21 cellular contexts compared by ENCODE assay signal in the genomic region with DNA sequence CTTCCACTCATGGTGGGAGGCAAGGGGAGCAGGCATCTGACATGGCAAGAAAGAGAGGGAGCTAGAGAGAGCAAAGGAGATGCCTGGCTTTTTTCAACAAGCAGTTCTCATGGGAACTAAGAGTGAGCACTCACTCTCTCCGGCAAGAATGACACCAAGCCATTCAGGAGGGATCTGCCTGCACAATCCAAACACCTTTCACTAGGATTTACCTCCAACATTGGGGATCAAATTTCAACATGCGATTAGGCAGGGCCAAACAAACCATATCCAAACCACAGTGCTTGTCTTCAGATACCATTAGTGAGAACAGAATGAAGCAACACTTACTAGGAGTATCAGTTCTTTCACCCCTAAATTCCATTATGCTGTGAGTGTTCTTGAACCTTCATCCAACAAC.
DNase-seq lines count a peak whose midpoint lies in the region; ATAC-seq and TF ChIP-seq lines count a peak whose summit lies in the region.
"Had no signal": no experiment of that assay in that cellular context is flagged by ENCODE, and none has a peak within 500 bp of the region (broad histone marks: within the 10 kb centered on the region; RNA-seq: fewer than 3 reads in every experiment).

No MANE protein-coding gene starts in this region.

- no peak overlapping the region for H3K4me3 Mint-ChIP-seq in osteocyte (ENCODE audit: unreplicated experiment)
- H3K4me3 Mint-ChIP-seq: activated naive CD8-positive, alpha-beta T cell treated with anti-CD3 and anti-CD28 coated beads for 36 hours; activated T-helper 1 cell treated with anti-CD3 and anti-CD28 coated beads, Interleukin-12 subunit alpha, Interleukin-12 subunit beta, Interleukin-2, Interleukin-4 antibody, amounts not matched to agents 30 ng/mL and 10 ng/mL and 1 ng/mL, durations not matched to agents 14 hours and 24 hours and 36 hours; immature natural killer cell; nephron; T-helper 2 cell treated with Interferon-gamma antibody and Interleukin-4, amounts not matched to agents 5 μg/mL and 100 μg/mL, for 36 hours had no signal

- peaks cover 68% of the 10 kb centered on the region for H3K4me1 Mint-ChIP-seq in osteocyte (ENCODE audit: unreplicated experiment)
- H3K4me1 Mint-ChIP-seq: activated naive CD8-positive, alpha-beta T cell treated with anti-CD3 and anti-CD28 coated beads for 36 hours; immature natural killer cell had no signal

- DNase-seq in NCI-H1105 treated with DMSO at 0.1 percent for 48 hours (lab: John Stamatoyannopoulos, UW) (peak; percentile 7), NCI-H1105 (lab: John Stamatoyannopoulos, UW) (no peak), NCI-H510A treated with DMSO at 0.1 percent for 48 hours (lab: John Stamatoyannopoulos, UW) (peak; percentile 21), epithelial cell of prostate (ENCODE audit: low read depth, low spot score) (no peak), osteocyte (ENCODE audit: extremely low spot score, unreplicated experiment) (no peak)
- DNase-seq: 8988T; activated CD8-positive, alpha-beta memory T cell treated with anti-CD3 and anti-CD28 coated beads for 24 hours; activated naive CD8-positive, alpha-beta T cell treated with anti-CD3 and anti-CD28 coated beads for 36 hours; head of caudate nucleus; immature natural killer cell; NCI-H187 treated with DMSO at 0.1 percent for 48 hours; stimulated activated CD4-positive, alpha-beta T cell treated with anti-CD3 and anti-CD28 coated beads, Interleukin-12 subunit alpha, Interleukin-12 subunit beta, amount 100 ng/mL, for 4 hours had no signal

- TF ChIP-seq CTCF in osteocyte (IDR thresholded peaks at IDR 0.05): no peak

- H3K27ac ChIP-seq in epithelial cell of prostate: peak overlapping the region; percentile 70
- H3K27ac ChIP-seq: BLaER1, prostate gland, SK-N-MC had no signal

- H3K27ac Mint-ChIP-seq in osteocyte (ENCODE audit: unreplicated experiment): peak overlapping the region; percentile 9
- H3K27ac Mint-ChIP-seq: activated naive CD8-positive, alpha-beta T cell treated with anti-CD3 and anti-CD28 coated beads for 36 hours; activated T-helper 1 cell treated with anti-CD3 and anti-CD28 coated beads, Interleukin-12 subunit alpha, Interleukin-12 subunit beta, Interleukin-2, Interleukin-4 antibody, amounts not matched to agents 30 ng/mL and 10 ng/mL and 1 ng/mL, durations not matched to agents 14 hours and 24 hours and 36 hours; immature natural killer cell; T-helper 2 cell treated with Interferon-gamma antibody and Interleukin-4, amounts not matched to agents 5 μg/mL and 100 μg/mL, for 36 hours had no signal

- ATAC-seq in HG02885 (IDR thresholded peaks at IDR 0.05; ENCODE audit: poor library complexity, unreplicated experiment) (no peak), HG03159 (IDR thresholded peaks at IDR 0.05; ENCODE audit: unreplicated experiment) (no peak), GM21360 (IDR thresholded peaks at IDR 0.05; ENCODE audit: unreplicated experiment) (no peak)

- H3K36me3 Mint-ChIP-seq in osteocyte (ENCODE audit: unreplicated experiment): peaks cover 23% of the 10 kb centered on the region
- H3K36me3 Mint-ChIP-seq: activated naive CD8-positive, alpha-beta T cell treated with anti-CD3 and anti-CD28 coated beads for 36 hours; immature natural killer cell had no signal

- H3K9me3 Mint-ChIP-seq in osteocyte (ENCODE audit: unreplicated experiment): no peaks in the 10 kb centered on the region
- H3K9me3 Mint-ChIP-seq: activated T-helper 1 cell treated with anti-CD3 and anti-CD28 coated beads, Interleukin-12 subunit alpha, Interleukin-12 subunit beta, Interleukin-2, Interleukin-4 antibody, amounts not matched to agents 30 ng/mL and 10 ng/mL and 1 ng/mL, durations not matched to agents 14 hours and 24 hours and 36 hours; nephron had no signal

- no peaks in the 10 kb centered on the region for H3K27me3 Mint-ChIP-seq in osteocyte (ENCODE audit: unreplicated experiment)
- H3K27me3 Mint-ChIP-seq: activated naive CD8-positive, alpha-beta T cell treated with anti-CD3 and anti-CD28 coated beads for 36 hours had no signal

Comparison
In these comparisons a context has a peak if more than half of its experiments do, and no peak if none do; other contexts are left out.
1. DNase-seq: peak in NCI-H1105 treated with DMSO at 0.1 percent for 48 hours (single experiment) and NCI-H510A treated with DMSO at 0.1 percent for 48 hours (single experiment); none in NCI-H1105 (single experiment), epithelial cell of prostate (single experiment) and osteocyte (single experiment).